ENCODE assay signal across 8 cellular contexts in the genomic region with DNA sequence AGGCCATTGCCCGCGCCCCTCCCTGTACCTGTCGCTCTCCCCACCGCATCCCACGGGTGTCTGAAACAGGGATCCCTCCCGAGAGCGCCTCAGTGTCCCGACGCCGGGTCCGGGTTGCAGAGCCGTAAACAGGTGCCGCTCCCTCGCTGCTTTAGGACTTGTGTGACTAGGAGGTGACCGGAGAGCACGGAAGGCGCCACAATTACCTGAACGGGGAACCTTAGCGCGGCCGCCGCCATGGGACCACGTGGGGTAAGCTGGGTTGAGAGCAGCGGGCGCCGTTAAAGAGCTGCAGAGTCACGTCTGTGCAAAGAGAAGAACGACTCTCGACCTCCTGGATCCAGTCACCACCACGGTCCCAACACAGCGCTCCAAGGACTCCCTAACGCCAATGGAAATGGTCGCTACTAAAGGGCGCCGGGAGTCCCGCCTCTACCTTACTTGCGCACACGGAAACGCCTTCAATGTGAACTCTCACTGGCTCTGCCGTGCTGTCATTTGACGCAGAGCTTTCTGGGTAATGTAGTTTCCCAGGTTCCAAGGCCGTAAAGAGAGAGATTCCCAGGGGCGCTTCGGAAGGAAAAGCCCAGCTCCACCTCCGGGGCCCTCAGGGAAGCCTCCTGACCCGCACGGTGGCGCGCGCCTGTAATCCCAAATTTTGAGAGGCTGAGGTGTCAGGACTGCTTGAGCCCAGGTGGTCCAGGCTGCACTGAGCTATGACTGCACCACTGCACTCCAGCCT. TPM values are rescaled to one million over a fixed set of nuclear protein-coding genes. Genes with fewer than 3 reads are reported as not detected.
DNase-seq lines count a peak whose midpoint lies in the region; ATAC-seq, FAIRE-seq and TF ChIP-seq lines count a peak whose summit lies in the region.

A gene (minus strand): TSS at position 409 of the 742 bp plus-strand sequence. CDS start 170 bp downstream, at position 239.

- POLR2A ChIA-PET in WTC11 (lab: Charles Lee) = interaction anchor here (0.6 to 1.4 kb wide), 11 partner anchors 10 to 230 kb away, joined by 3 to 11 read pairs (median 6); a partner anchor contains a TSS

- peaks cover 24% of the 10 kb centered on the region for H3K36me3 Mint-ChIP-seq in WTC11

- peak within 1 kb of the TSS; percentile 92 for H3K27ac Mint-ChIP-seq in WTC11

- H3K9me3 Mint-ChIP-seq in WTC11 = no peaks in the 10 kb centered on the region

- TF ChIP-seq CTCF in WTC11 (IDR thresholded peaks at IDR 0.05) (no peak), spleen (IDR thresholded peaks at IDR 0.05 in 8 of 11, conservative IDR thresholded peaks at IDR 0.05 in 3 of 11) (no peak)

- H3K27me3 ChIP-seq in spleen (replicated peaks in 1 of 7) = no peaks in the 10 kb centered on the region

- no peaks in the 10 kb centered on the region for H3K9me3 ChIP-seq in spleen

- H3K4me1 Mint-ChIP-seq in WTC11 = peaks cover 38% of the 10 kb centered on the region

- H3K27ac ChIP-seq in caudate nucleus (ENCODE audit: low read depth, low read length) (peak within 1 kb of the TSS; percentile 72), spleen (peak within 1 kb of the TSS; percentile 57 to 92 (median 86))

- peak within 1 kb of the TSS; percentile 46 to 96 (median 82) for H3K4me3 ChIP-seq in spleen

- no peaks in the 10 kb centered on the region for H3K27me3 Mint-ChIP-seq in WTC11 (ENCODE audit: low read depth)

- DNase-seq in NCI-H2196 treated with DMSO at 0.1 percent for 48 hours (lab: John Stamatoyannopoulos, UW; ENCODE audit: unreplicated experiment) = peak; percentile 98
- peak; percentile 85 for DNase-seq in WTC11 (ENCODE audit: low spot score)
- DNase-seq in caudate nucleus (lab: John Stamatoyannopoulos, UW) = peak; percentile 8 to 96 (median 81)
- DNase-seq in inferior parietal cortex (ENCODE audit: extremely low spot score) = peak; percentile 97
- peak; percentile 93 for DNase-seq in spleen

- CTCF ChIA-PET in WTC11 (lab: Charles Lee) = interaction anchor here (0.5 to 1.3 kb wide), 8 partner anchors 10 to 140 kb away, joined by 3 to 10 read pairs (median 4); a partner anchor contains a TSS

- ATAC-seq in GM18858 (IDR thresholded peaks at IDR 0.05; ENCODE audit: unreplicated experiment) (peak; percentile 71), HG03108 (IDR thresholded peaks at IDR 0.05; ENCODE audit: unreplicated experiment) (peak; percentile 64), WTC11 (peak; percentile 88)

- peak in 1 of 3 donors; percentile 60 for TF ChIP-seq POLR2A in spleen (IDR thresholded peaks at IDR 0.05)

- peaks cover 0 to 29% (median 6%) of the 10 kb centered on the region in 6 donors for H3K36me3 ChIP-seq in spleen

- intact Hi-C loops in spleen (cut with DNase I; ENCODE audit: low total_unique reads) = no loop called here

- WGBS in spleen, 5 donors = 0 to 1% (median 1%) methylated on average over 27 to 50 of the region's 50 CpGs

- H3K4me3 Mint-ChIP-seq in WTC11 = peak within 1 kb of the TSS; percentile 96

- FAIRE-seq in A204.1 (lab: Jason Lieb, UNC) = peak; percentile 73

- H3K4me1 ChIP-seq in spleen = peaks cover 11 to 58% (median 38%) of the 10 kb centered on the region in 6 donors

TF ChIP-seq in WTC11, 78 proteins besides CTCF, POLR2A, EP300 and RAD21 (continues in another document):
- TF ChIP-seq, protein P1, sequence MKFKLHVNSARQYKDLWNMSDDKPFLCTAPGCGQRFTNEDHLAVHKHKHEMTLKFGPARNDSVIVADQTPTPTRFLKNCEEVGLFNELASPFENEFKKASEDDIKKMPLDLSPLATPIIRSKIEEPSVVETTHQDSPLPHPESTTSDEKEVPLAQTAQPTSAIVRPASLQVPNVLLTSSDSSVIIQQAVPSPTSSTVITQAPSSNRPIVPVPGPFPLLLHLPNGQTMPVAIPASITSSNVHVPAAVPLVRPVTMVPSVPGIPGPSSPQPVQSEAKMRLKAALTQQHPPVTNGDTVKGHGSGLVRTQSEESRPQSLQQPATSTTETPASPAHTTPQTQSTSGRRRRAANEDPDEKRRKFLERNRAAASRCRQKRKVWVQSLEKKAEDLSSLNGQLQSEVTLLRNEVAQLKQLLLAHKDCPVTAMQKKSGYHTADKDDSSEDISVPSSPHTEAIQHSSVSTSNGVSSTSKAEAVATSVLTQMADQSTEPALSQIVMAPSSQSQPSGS (CRISPR knock-in tag; IDR thresholded peaks at IDR 0.05; ENCODE audit: borderline replicate concordance, low read depth) = no peak
- TF ChIP-seq ZBTB21 (CRISPR knock-in tag; IDR thresholded peaks at IDR 0.05; ENCODE audit: borderline replicate concordance) (no peak), KAT7 (CRISPR knock-in tag; IDR thresholded peaks at IDR 0.05; ENCODE audit: borderline replicate concordance) (0 out of 2 replicates have a peak, but pooled peaks have one; percentile 44), RELA (CRISPR knock-in tag; IDR thresholded peaks at IDR 0.05; ENCODE audit: borderline replicate concordance) (no peak), SMAD3 (CRISPR knock-in tag; IDR thresholded peaks at IDR 0.05; ENCODE audit: borderline replicate concordance) (peak; percentile 42; the same call in 1 of the 2 replicates), FOXK1 (CRISPR knock-in tag; IDR thresholded peaks at IDR 0.05) (0 out of 2 replicates have a peak, but pooled peaks have one; percentile 27), NR1H2 (CRISPR knock-in tag; IDR thresholded peaks at IDR 0.05) (no peak), RORB (CRISPR knock-in tag; IDR thresholded peaks at IDR 0.05) (no peak), NFE2L1 (CRISPR knock-in tag; IDR thresholded peaks at IDR 0.05) (no peak), MYBL2 (CRISPR knock-in tag; IDR thresholded peaks at IDR 0.05) (no peak), TCF7 (CRISPR knock-in tag; IDR thresholded peaks at IDR 0.05; ENCODE audit: low read depth) (no peak), SP1 (CRISPR knock-in tag; conservative IDR thresholded peaks at IDR 0.05) (0 out of 2 replicates have a peak, but pooled peaks have one; percentile 55), ZNF263 (CRISPR knock-in tag; IDR thresholded peaks at IDR 0.05; ENCODE audit: low read depth) (no peak), CBFB (CRISPR knock-in tag; IDR thresholded peaks at IDR 0.05; ENCODE audit: low read depth) (no peak), HMGA2 (CRISPR knock-in tag; IDR thresholded peaks at IDR 0.05) (no peak), GRHL2 (CRISPR knock-in tag; IDR thresholded peaks at IDR 0.05; ENCODE audit: insufficient replicate concordance, severe bottlenecking) (no peak), CREM (CRISPR knock-in tag; IDR thresholded peaks at IDR 0.05) (0 out of 2 replicates have a peak, but pooled peaks have one; percentile 59)
- TF ChIP-seq, protein P2, sequence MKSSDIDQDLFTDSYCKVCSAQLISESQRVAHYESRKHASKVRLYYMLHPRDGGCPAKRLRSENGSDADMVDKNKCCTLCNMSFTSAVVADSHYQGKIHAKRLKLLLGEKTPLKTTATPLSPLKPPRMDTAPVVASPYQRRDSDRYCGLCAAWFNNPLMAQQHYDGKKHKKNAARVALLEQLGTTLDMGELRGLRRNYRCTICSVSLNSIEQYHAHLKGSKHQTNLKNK (CRISPR knock-in tag; IDR thresholded peaks at IDR 0.05) = no peak
- TF ChIP-seq, protein P3, sequence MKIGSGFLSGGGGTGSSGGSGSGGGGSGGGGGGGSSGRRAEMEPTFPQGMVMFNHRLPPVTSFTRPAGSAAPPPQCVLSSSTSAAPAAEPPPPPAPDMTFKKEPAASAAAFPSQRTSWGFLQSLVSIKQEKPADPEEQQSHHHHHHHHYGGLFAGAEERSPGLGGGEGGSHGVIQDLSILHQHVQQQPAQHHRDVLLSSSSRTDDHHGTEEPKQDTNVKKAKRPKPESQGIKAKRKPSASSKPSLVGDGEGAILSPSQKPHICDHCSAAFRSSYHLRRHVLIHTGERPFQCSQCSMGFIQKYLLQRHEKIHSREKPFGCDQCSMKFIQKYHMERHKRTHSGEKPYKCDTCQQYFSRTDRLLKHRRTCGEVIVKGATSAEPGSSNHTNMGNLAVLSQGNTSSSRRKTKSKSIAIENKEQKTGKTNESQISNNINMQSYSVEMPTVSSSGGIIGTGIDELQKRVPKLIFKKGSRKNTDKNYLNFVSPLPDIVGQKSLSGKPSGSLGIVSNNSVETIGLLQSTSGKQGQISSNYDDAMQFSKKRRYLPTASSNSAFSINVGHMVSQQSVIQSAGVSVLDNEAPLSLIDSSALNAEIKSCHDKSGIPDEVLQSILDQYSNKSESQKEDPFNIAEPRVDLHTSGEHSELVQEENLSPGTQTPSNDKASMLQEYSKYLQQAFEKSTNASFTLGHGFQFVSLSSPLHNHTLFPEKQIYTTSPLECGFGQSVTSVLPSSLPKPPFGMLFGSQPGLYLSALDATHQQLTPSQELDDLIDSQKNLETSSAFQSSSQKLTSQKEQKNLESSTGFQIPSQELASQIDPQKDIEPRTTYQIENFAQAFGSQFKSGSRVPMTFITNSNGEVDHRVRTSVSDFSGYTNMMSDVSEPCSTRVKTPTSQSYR (CRISPR knock-in tag; IDR thresholded peaks at IDR 0.05) = no peak
- TF ChIP-seq, protein P4, sequence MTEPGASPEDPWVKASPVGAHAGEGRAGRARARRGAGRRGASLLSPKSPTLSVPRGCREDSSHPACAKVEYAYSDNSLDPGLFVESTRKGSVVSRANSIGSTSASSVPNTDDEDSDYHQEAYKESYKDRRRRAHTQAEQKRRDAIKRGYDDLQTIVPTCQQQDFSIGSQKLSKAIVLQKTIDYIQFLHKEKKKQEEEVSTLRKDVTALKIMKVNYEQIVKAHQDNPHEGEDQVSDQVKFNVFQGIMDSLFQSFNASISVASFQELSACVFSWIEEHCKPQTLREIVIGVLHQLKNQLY (CRISPR knock-in tag; IDR thresholded peaks at IDR 0.05) = no peak
- TF ChIP-seq, protein P5, sequence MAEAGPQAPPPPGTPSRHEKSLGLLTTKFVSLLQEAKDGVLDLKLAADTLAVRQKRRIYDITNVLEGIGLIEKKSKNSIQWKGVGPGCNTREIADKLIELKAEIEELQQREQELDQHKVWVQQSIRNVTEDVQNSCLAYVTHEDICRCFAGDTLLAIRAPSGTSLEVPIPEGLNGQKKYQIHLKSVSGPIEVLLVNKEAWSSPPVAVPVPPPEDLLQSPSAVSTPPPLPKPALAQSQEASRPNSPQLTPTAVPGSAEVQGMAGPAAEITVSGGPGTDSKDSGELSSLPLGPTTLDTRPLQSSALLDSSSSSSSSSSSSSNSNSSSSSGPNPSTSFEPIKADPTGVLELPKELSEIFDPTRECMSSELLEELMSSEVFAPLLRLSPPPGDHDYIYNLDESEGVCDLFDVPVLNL (CRISPR knock-in tag; IDR thresholded peaks at IDR 0.05; ENCODE audit: borderline replicate concordance, low read depth) = no peak
- TF ChIP-seq, protein P6, sequence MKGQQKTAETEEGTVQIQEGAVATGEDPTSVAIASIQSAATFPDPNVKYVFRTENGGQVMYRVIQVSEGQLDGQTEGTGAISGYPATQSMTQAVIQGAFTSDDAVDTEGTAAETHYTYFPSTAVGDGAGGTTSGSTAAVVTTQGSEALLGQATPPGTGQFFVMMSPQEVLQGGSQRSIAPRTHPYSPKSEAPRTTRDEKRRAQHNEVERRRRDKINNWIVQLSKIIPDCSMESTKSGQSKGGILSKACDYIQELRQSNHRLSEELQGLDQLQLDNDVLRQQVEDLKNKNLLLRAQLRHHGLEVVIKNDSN (CRISPR knock-in tag; IDR thresholded peaks at IDR 0.05) = peak; percentile 48

RNA-seq across cellular contexts. Expression of the gene that starts here (rescaled TPM):
- total RNA-seq in WTC11 (2021) (9.0 to 13.1 TPM (median 9.3 TPM) in 3 replicates), spleen (10 to 100 TPM in 4 of 7 donors, 1 to 10 TPM in 3; 8.8 to 20.8 (median 10.5) TPM)
- polyA plus RNA-seq in spleen = 1 to 10 TPM; 2.9 to 4.2 (median 4.0) TPM

Comparison
In these comparisons a context has a peak if more than half of its experiments do, and no peak if none do; other contexts are left out.
1. Peak in every context shown above with its lines: DNase-seq, ATAC-seq, H3K4me3 ChIP-seq and H3K27ac ChIP-seq.